ENCODE assay signal across 21 cellular contexts in the genomic region with DNA sequence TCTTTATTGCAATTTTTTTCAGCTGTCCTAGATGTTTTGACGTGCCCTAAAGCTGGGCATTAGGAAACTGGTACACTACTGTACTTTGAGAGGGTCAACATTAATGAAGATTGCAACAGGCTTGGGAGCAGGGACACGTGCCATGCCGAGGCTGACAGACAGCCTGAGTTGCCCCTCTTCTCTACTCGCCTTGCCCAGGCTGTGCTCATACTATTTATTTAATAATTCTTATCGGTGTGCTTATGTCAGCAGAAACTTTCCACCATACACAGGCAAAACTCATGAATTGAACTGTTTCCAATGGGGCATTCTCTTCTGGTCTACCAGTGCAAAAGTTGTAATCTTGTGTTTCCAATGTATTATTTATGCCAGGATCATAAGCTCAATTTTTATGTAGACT. TPM values are rescaled to one million over a fixed set of nuclear protein-coding genes. Genes with fewer than 3 reads are reported as not detected.
DNase-seq lines count a peak whose midpoint lies in the region; ATAC-seq and TF ChIP-seq lines count a peak whose summit lies in the region.
"Had no signal": no experiment of that assay in that cellular context is flagged by ENCODE, and none has a peak within 500 bp of the region (broad histone marks: within the 10 kb centered on the region; RNA-seq: fewer than 3 reads in every experiment).

No MANE protein-coding gene starts in this region.

- no peaks in the 10 kb centered on the region for H3K36me3 ChIP-seq in SU-DHL-6 (ENCODE audit: low read length)
- H3K36me3 ChIP-seq in left lung: no peaks in the 10 kb centered on the region
- no peaks in the 10 kb centered on the region for H3K36me3 ChIP-seq in upper lobe of right lung
- H3K36me3 ChIP-seq: BE2C, HAP-1 had no signal

- no peaks in the 10 kb centered on the region for H4K20me1 ChIP-seq in SU-DHL-6 (ENCODE audit: low read depth, low read length)

- ATAC-seq in left lung: peak; percentile 24
- peak; percentile 34 for ATAC-seq in upper lobe of right lung
- ATAC-seq: GM12878, GM23338 had no signal

- intact Hi-C loops in activated CD4-positive, alpha-beta T cell treated with anti-CD3 and anti-CD28 coated beads, Interleukin-2, amount 10 ng/mL, durations not matched to agents 24 days and 14 days (cut with micrococcal nuclease): no loop called here
- intact Hi-C loops in left lung (cut with DNase I): no loop called here
- intact Hi-C loops in upper lobe of right lung (cut with DNase I): no loop called here

- H3K36me3 Mint-ChIP-seq in activated CD4-positive, alpha-beta T cell treated with anti-CD3 and anti-CD28 coated beads, Interleukin-2, amount 10 ng/mL, durations not matched to agents 24 days and 14 days (ENCODE audit: low read depth): peaks cover 2% of the 10 kb centered on the region

- no peaks in the 10 kb centered on the region for H3K9me3 ChIP-seq in SU-DHL-6 (ENCODE audit: insufficient read depth, low read length)
- peaks cover 0 to 11% of the 10 kb centered on the region in 2 donors for H3K9me3 ChIP-seq in left lung
- peaks cover 5% of the 10 kb centered on the region for H3K9me3 ChIP-seq in upper lobe of right lung
- H3K9me3 ChIP-seq: BE2C, HAP-1 had no signal

- H3K4me1 Mint-ChIP-seq in activated CD4-positive, alpha-beta T cell treated with anti-CD3 and anti-CD28 coated beads, Interleukin-2, amount 10 ng/mL, durations not matched to agents 24 days and 14 days: no peaks in the 10 kb centered on the region
- H3K4me1 Mint-ChIP-seq: GM23338 had no signal

- H3K9me3 Mint-ChIP-seq in activated CD4-positive, alpha-beta T cell treated with anti-CD3 and anti-CD28 coated beads, Interleukin-2, amount 10 ng/mL, durations not matched to agents 24 days and 14 days: peaks cover 22% of the 10 kb centered on the region

- no peak overlapping the region for H3K9ac ChIP-seq in SU-DHL-6 (ENCODE audit: low read length)

- H3F3A ChIP-seq in SU-DHL-6 (ENCODE audit: insufficient read depth): no peaks in the 10 kb centered on the region

- peak; percentile 21 for DNase-seq in activated CD4-positive, alpha-beta T cell treated with anti-CD3 and anti-CD28 coated beads, Interleukin-2, amount 10 ng/mL, durations not matched to agents 24 days and 14 days
- DNase-seq in activated CD4-positive, alpha-beta T cell treated with anti-CD3 and anti-CD28 coated beads, Interleukin-2, amount 50 U/mL, for 4 hours: no peak
- DNase-seq in left lung: no peak
- no peak for DNase-seq in upper lobe of right lung
- no peak for DNase-seq in NCI-H2171 treated with DMSO at 0.1 percent for 48 hours (lab: John Stamatoyannopoulos, UW)
- no peak for DNase-seq in NCI-H128 (lab: John Stamatoyannopoulos, UW; ENCODE audit: unreplicated experiment)
- no peak for DNase-seq in T-helper 9 cell
- DNase-seq: ACHN; BE2C; C1 segment of cervical spinal cord; Calu3; CD4-positive, alpha-beta memory T cell; COR-L47; DMS53; DND-41; HFFc6 had no signal

- no peak overlapping the region for H3K4me3 Mint-ChIP-seq in activated CD4-positive, alpha-beta T cell treated with anti-CD3 and anti-CD28 coated beads, Interleukin-2, amount 10 ng/mL, durations not matched to agents 24 days and 14 days
- H3K4me3 Mint-ChIP-seq: CD4-positive, alpha-beta memory T cell; GM23338; HFFc6 had no signal

- H3K27me3 Mint-ChIP-seq in activated CD4-positive, alpha-beta T cell treated with anti-CD3 and anti-CD28 coated beads, Interleukin-2, amount 10 ng/mL, durations not matched to agents 24 days and 14 days: peaks cover 11% of the 10 kb centered on the region

- TF ChIP-seq CTCF in SU-DHL-6 (IDR thresholded peaks at IDR 0.05; ENCODE audit: insufficient read depth, low read length, poor library complexity, severe bottlenecking) (no peak), left lung (IDR thresholded peaks at IDR 0.05) (no peak), upper lobe of right lung (IDR thresholded peaks at IDR 0.05) (no peak)

- no peaks in the 10 kb centered on the region for H3K9me2 ChIP-seq in SU-DHL-6 (replicated peaks; ENCODE audit: insufficient read depth, low read length)

- H3K27ac Mint-ChIP-seq in activated CD4-positive, alpha-beta T cell treated with anti-CD3 and anti-CD28 coated beads, Interleukin-2, amount 10 ng/mL, durations not matched to agents 24 days and 14 days: no peak overlapping the region
- H3K27ac Mint-ChIP-seq: GM23338, HFFc6 had no signal

- H3K27ac ChIP-seq in SU-DHL-6 (ENCODE audit: low read depth, low read length) (no peak overlapping the region), left lung (no peak overlapping the region), upper lobe of right lung (no peak overlapping the region)
- H3K27ac ChIP-seq: 22Rv1 had no signal

- no peak overlapping the region for H3K4me2 ChIP-seq in SU-DHL-6 (ENCODE audit: low read depth, low read length, poor library complexity, severe bottlenecking)
- H3K4me2 ChIP-seq: GM23338 had no signal

- no peaks in the 10 kb centered on the region for H3K79me2 ChIP-seq in SU-DHL-6 (ENCODE audit: insufficient read depth, low read length)

- H3K27me3 ChIP-seq in SU-DHL-6 (ENCODE audit: low read length) (no peaks in the 10 kb centered on the region), left lung (no peaks in the 10 kb centered on the region), upper lobe of right lung (no peaks in the 10 kb centered on the region)

- H3K4me1 ChIP-seq in left lung (no peaks in the 10 kb centered on the region), upper lobe of right lung (no peaks in the 10 kb centered on the region)
- H3K4me1 ChIP-seq: BE2C, HAP-1 had no signal

- H3K4me3 ChIP-seq in SU-DHL-6 (ENCODE audit: insufficient read depth, low read length, poor library complexity, severe bottlenecking): no peak overlapping the region
- H3K4me3 ChIP-seq in left lung: no peak overlapping the region
- no peak overlapping the region for H3K4me3 ChIP-seq in upper lobe of right lung
- H3K4me3 ChIP-seq: GM12878, GM23338, HAP-1 had no signal

- H2AFZ ChIP-seq in SU-DHL-6 (ENCODE audit: low read depth, low read length, severe bottlenecking): peak overlapping the region; percentile 3
- H2AFZ ChIP-seq: GM23338 had no signal

RNA-seq across cellular contexts. Expression of a gene that starts 24.4 kb away (rescaled TPM):
- total RNA-seq in activated CD4-positive, alpha-beta T cell treated with anti-CD3 and anti-CD28 coated beads, Interleukin-2, amount 10 ng/mL, durations not matched to agents 24 days and 14 days: 0.14 TPM in 2 replicates
- total RNA-seq in left lung (1 to 10 TPM in 1 of 2 donors, not detected in 1; 1.6 TPM), upper lobe of right lung (not detected)
- total RNA-seq: CD4-positive, alpha-beta memory T cell; GM12878 had no signal

RNA-seq across cellular contexts. Expression of a gene that starts 29.4 kb away (rescaled TPM):
- total RNA-seq in activated CD4-positive, alpha-beta T cell treated with anti-CD3 and anti-CD28 coated beads, Interleukin-2, amount 10 ng/mL, durations not matched to agents 24 days and 14 days: 61.5 and 64.2 TPM in 2 replicates
- total RNA-seq in left lung (10 to 100 TPM; 37.8 to 79.3 TPM), upper lobe of right lung (68.9 TPM)

RNA-seq across cellular contexts. Expression of a gene that starts 30.8 kb away (rescaled TPM):
- total RNA-seq in activated CD4-positive, alpha-beta T cell treated with anti-CD3 and anti-CD28 coated beads, Interleukin-2, amount 10 ng/mL, durations not matched to agents 24 days and 14 days: not detected in 2 replicates
- total RNA-seq in left lung (not detected), upper lobe of right lung (not detected)
- total RNA-seq: CD4-positive, alpha-beta memory T cell; GM12878 had no signal
